In genomic region chr10:110919971-110920881, GRCh38 we compare ENCODE assay signal across 1 cellular context.
TF ChIP-seq lines count a peak whose summit lies in the region.

No MANE protein-coding gene starts in this region.

TF ChIP-seq in GM12878, 131 proteins besides CTCF, POLR2A, EP300 and RAD21 (continues in another document):
- TF ChIP-seq NRF1 (conservative IDR thresholded peaks at IDR 0.05; ENCODE audit: low read depth, low read length) (no peak), FOXM1 (IDR thresholded peaks at IDR 0.05; ENCODE audit: low read depth, low read length) (no peak), ASH2L (IDR thresholded peaks at IDR 0.05; ENCODE audit: borderline replicate concordance, low read depth) (no peak), IRF5 (IDR thresholded peaks at IDR 0.05; ENCODE audit: borderline replicate concordance) (no peak), SMAD1 (IDR thresholded peaks at IDR 0.05; ENCODE audit: low read depth, partially characterized antibody) (no peak), ATF3 (IDR thresholded peaks at IDR 0.05; ENCODE audit: borderline replicate concordance, extremely low read depth, low read depth, low read length) (no peak), NR2C2 (IDR thresholded peaks at IDR 0.05; ENCODE audit: borderline replicate concordance, control insufficient read depth, insufficient read length, low read depth) (no peak), FOXK2 (IDR thresholded peaks at IDR 0.05) (no peak), PKNOX1 (IDR thresholded peaks at IDR 0.05) (no peak), ESRRA (IDR thresholded peaks at IDR 0.05; ENCODE audit: low read length) (no peak), CBX5 (IDR thresholded peaks at IDR 0.05; ENCODE audit: low read depth) (no peak), RELB (IDR thresholded peaks at IDR 0.05; ENCODE audit: low read depth) (peak; percentile 28; the same call in 1 of the 2 replicates), SRF (IDR thresholded peaks at IDR 0.05; ENCODE audit: low read depth in 2 of 2, low read length in 2 of 2) (no peak), SMAD5 (IDR thresholded peaks at IDR 0.05; ENCODE audit: low read depth) (0 out of 2 replicates have a peak, but pooled peaks have one; percentile 28), CEBPB (IDR thresholded peaks at IDR 0.05; ENCODE audit: borderline replicate concordance in 1 of 2, low read depth in 2 of 2, low read length in 2 of 2) (no peak), RCOR1 (conservative IDR thresholded peaks at IDR 0.05; ENCODE audit: low read depth, low read length) (0 out of 2 replicates have a peak, but pooled peaks have one; percentile 23), LARP7 (IDR thresholded peaks at IDR 0.05) (no peak), PML (IDR thresholded peaks at IDR 0.05; ENCODE audit: low read length) (no peak), ZBTB4 (CRISPR knock-in tag; IDR thresholded peaks at IDR 0.05) (no peak), MLLT1 (IDR thresholded peaks at IDR 0.05) (peak; percentile 93), EED (IDR thresholded peaks at IDR 0.05; ENCODE audit: low read depth) (no peak), CHD2 (IDR thresholded peaks at IDR 0.05; ENCODE audit: borderline replicate concordance, low read depth, low read length) (no peak), NBN (IDR thresholded peaks at IDR 0.05) (peak; percentile 80; the same call in 1 of the 2 replicates), MEF2B (IDR thresholded peaks at IDR 0.05; ENCODE audit: partially characterized antibody, poor library complexity, severe bottlenecking) (peak; percentile 86), MTA2 (IDR thresholded peaks at IDR 0.05; ENCODE audit: low read depth) (0 out of 2 replicates have a peak, but pooled peaks have one; percentile 28), ZNF274 (IDR thresholded peaks at IDR 0.05; ENCODE audit: insufficient read depth, insufficient read length) (no peak), RUNX3 (IDR thresholded peaks at IDR 0.05; ENCODE audit: low read length) (no peak), IKZF2 (IDR thresholded peaks at IDR 0.05) (peak in 1 of 2 experiments; percentile 21; a peak in 2 of 4 replicates), FOS (IDR thresholded peaks at IDR 0.05; ENCODE audit: borderline replicate concordance, extremely low read depth, insufficient read length) (no peak), ZZZ3 (IDR thresholded peaks at IDR 0.05; ENCODE audit: control insufficient read depth, insufficient read length, low read depth) (no peak), ATF2 (IDR thresholded peaks at IDR 0.05; ENCODE audit: low read length) (no peak), NFXL1 (IDR thresholded peaks at IDR 0.05; ENCODE audit: borderline replicate concordance) (no peak), SMC3 (IDR thresholded peaks at IDR 0.05; ENCODE audit: borderline replicate concordance, low read length) (0 out of 2 replicates have a peak, but pooled peaks have one; percentile 25), POU2F2 (IDR thresholded peaks at IDR 0.05; ENCODE audit: borderline replicate concordance, low read depth, low read length) (no peak), SKIL (IDR thresholded peaks at IDR 0.05; ENCODE audit: low read depth, poor library complexity, severe bottlenecking) (peak; percentile 40), PAX5 (IDR thresholded peaks at IDR 0.05; ENCODE audit: borderline replicate concordance, low read depth, low read length) (no peak), HSF1 (IDR thresholded peaks at IDR 0.05; ENCODE audit: low read depth, low read length) (no peak), SPI1 (IDR thresholded peaks at IDR 0.05; ENCODE audit: borderline replicate concordance, insufficient read depth, low read depth, low read length) (peak; percentile 65; the same call in 1 of the 2 replicates), MXI1 (IDR thresholded peaks at IDR 0.05; ENCODE audit: low read depth, low read length) (no peak), E2F4 (IDR thresholded peaks at IDR 0.05; ENCODE audit: low read depth, low read length) (no peak), CREB1 (IDR thresholded peaks at IDR 0.05; ENCODE audit: low read depth) (no peak), MAX (IDR thresholded peaks at IDR 0.05; ENCODE audit: low read depth, low read length) (no peak), POLR2AphosphoS2 (IDR thresholded peaks at IDR 0.05; ENCODE audit: low read depth, low read length) (0 out of 2 replicates have a peak, but pooled peaks have one; percentile 6), NKRF (conservative IDR thresholded peaks at IDR 0.05) (0 out of 2 replicates have a peak, but pooled peaks have one; percentile 28), EGR1 (IDR thresholded peaks at IDR 0.05; ENCODE audit: borderline replicate concordance in 1 of 2, low read depth in 2 of 2, low read length in 2 of 2) (no peak)
